In the genomic region with DNA sequence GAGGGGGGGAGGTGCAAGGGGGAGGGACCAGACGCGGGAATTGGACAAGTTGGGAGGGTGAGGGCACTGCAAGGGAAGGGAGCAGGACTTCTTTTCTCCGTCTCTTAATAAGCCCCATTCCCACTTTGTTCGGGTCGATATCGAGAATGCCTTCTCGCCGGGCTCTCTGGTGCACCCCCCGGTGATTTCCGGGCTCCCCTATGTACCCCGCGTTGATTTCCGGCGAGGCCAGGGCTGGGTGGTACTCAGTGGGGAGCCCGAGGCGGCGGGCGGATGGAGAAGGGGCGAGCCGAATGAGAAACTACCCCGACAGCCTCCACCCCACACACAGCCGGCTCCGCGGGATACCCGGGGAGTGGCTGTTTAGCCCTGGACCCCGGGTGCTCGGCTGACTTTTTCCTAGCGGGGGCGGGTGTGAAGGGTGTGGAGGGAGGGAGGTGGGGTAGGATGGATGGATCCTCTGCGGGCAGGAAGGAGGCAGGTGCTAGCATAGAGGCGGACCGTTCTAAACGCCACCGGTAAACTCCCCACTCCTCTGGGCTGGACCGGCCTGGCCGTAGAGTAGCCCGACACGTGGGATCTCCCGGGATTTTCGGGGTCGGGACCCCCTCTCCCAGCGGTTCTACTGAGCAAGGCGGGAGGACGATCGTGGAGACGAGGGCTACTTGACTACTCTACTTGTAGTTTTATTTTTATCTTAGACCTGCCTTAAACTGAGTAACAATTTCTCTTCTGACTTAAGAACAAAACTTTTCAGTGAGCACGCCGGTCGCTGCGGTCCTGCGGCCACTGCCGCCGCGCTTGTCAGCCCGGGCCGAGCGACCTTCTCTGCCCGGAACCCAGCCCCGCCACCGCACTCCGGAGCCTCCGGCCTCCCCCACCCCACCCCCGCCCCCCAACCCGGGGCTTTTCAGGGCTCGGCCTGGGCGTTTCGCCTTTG, we compare ENCODE assay signal across 8 cellular contexts. TPM values are rescaled to one million over a fixed set of nuclear protein-coding genes. Genes with fewer than 3 reads are reported as not detected.
DNase-seq lines count a peak whose midpoint lies in the region; ATAC-seq and TF ChIP-seq lines count a peak whose summit lies in the region.

No MANE protein-coding gene starts in this region.

- H3K4me1 Mint-ChIP-seq in CD4-positive, CD25-positive, alpha-beta regulatory T cell = peaks cover 0 to 39% (median 15%) of the 10 kb centered on the region in 4 donors
- peaks cover 21% of the 10 kb centered on the region for H3K4me1 Mint-ChIP-seq in activated T-helper 1 cell treated with anti-CD3 and anti-CD28 coated beads, Interleukin-12 subunit alpha, Interleukin-12 subunit beta, Interleukin-2, Interleukin-4 antibody, amounts not matched to agents 30 ng/mL and 10 ng/mL and 1 ng/mL, durations not matched to agents 14 hours and 24 hours and 36 hours (ENCODE audit: low read depth)

- no peaks in the 10 kb centered on the region for H3K9me3 ChIP-seq in CD4-positive, CD25-positive, alpha-beta regulatory T cell (ENCODE audit: control insufficient read depth in 2 of 2, low read length in 2 of 2)

- peak; percentile 37 to 58 for ATAC-seq in CD4-positive, CD25-positive, alpha-beta regulatory T cell (ENCODE audit: low read depth in 2 of 2)
- peak; percentile 49 to 50 for ATAC-seq in left cardiac atrium
- peak; percentile 69 for ATAC-seq in sciatic nerve
- no peak for ATAC-seq in HG03521 (IDR thresholded peaks at IDR 0.05; ENCODE audit: unreplicated experiment)
- ATAC-seq in HG03469 (IDR thresholded peaks at IDR 0.05; ENCODE audit: unreplicated experiment) = no peak

- peaks cover 50% of the 10 kb centered on the region for H3K27me3 Mint-ChIP-seq in CD4-positive, CD25-positive, alpha-beta regulatory T cell
- H3K27me3 Mint-ChIP-seq in activated T-helper 1 cell treated with anti-CD3 and anti-CD28 coated beads, Interleukin-12 subunit alpha, Interleukin-12 subunit beta, Interleukin-2, Interleukin-4 antibody, amounts not matched to agents 30 ng/mL and 10 ng/mL and 1 ng/mL, durations not matched to agents 14 hours and 24 hours and 36 hours (ENCODE audit: insufficient read depth) = peaks cover 44% of the 10 kb centered on the region

- H3K27ac Mint-ChIP-seq in CD4-positive, CD25-positive, alpha-beta regulatory T cell = peak overlapping the region in 1 of 3 donors; percentile 14
- peak overlapping the region; percentile 25 for H3K27ac Mint-ChIP-seq in activated T-helper 1 cell treated with anti-CD3 and anti-CD28 coated beads, Interleukin-12 subunit alpha, Interleukin-12 subunit beta, Interleukin-2, Interleukin-4 antibody, amounts not matched to agents 30 ng/mL and 10 ng/mL and 1 ng/mL, durations not matched to agents 14 hours and 24 hours and 36 hours

- H3K27ac ChIP-seq in CD4-positive, CD25-positive, alpha-beta regulatory T cell (ENCODE audit: insufficient read depth, low read length, poor library complexity, severe bottlenecking) = no peak overlapping the region

- intact Hi-C loops in activated T-helper 1 cell treated with anti-CD3 and anti-CD28 coated beads, Interleukin-12 subunit alpha, Interleukin-12 subunit beta, Interleukin-2, Interleukin-4 antibody, amounts not matched to agents 30 ng/mL and 10 ng/mL and 1 ng/mL, durations not matched to agents 14 hours and 24 hours and 36 hours (cut with micrococcal nuclease) = loop anchor here (2.0 kb wide), 1 partner anchor 15 kb away; no protein-coding TSS in a partner anchor
- intact Hi-C loops in left cardiac atrium (cut with DNase I) = loop anchor here in 1 of 2 donors (10.0 kb wide), 1 partner anchor 99 kb away; no protein-coding TSS in a partner anchor
- intact Hi-C loops in sciatic nerve (cut with DNase I) = loop anchor here (10.0 kb wide), 1 partner anchor 189 kb away; no protein-coding TSS in a partner anchor

- TF ChIP-seq RAD21 in Ishikawa (IDR thresholded peaks at IDR 0.05; ENCODE audit: low read depth) = no peak

- TF ChIP-seq EP300 in Ishikawa (IDR thresholded peaks at IDR 0.05; ENCODE audit: borderline replicate concordance) = no peak

- no peaks in the 10 kb centered on the region for H3K36me3 Mint-ChIP-seq in CD4-positive, CD25-positive, alpha-beta regulatory T cell
- H3K36me3 Mint-ChIP-seq in activated T-helper 1 cell treated with anti-CD3 and anti-CD28 coated beads, Interleukin-12 subunit alpha, Interleukin-12 subunit beta, Interleukin-2, Interleukin-4 antibody, amounts not matched to agents 30 ng/mL and 10 ng/mL and 1 ng/mL, durations not matched to agents 14 hours and 24 hours and 36 hours (ENCODE audit: low read depth) = no peaks in the 10 kb centered on the region

- H3K4me1 ChIP-seq in CD4-positive, CD25-positive, alpha-beta regulatory T cell (ENCODE audit: control insufficient read depth, insufficient read depth, low read length, poor library complexity, severe bottlenecking) = peaks cover 44% of the 10 kb centered on the region

- no peaks in the 10 kb centered on the region for H3K36me3 ChIP-seq in CD4-positive, CD25-positive, alpha-beta regulatory T cell (ENCODE audit: control insufficient read depth, insufficient read depth, low read length)

- H3K9me3 Mint-ChIP-seq in CD4-positive, CD25-positive, alpha-beta regulatory T cell = peaks cover 0 to 7% (median 0%) of the 10 kb centered on the region in 7 donors
- no peaks in the 10 kb centered on the region for H3K9me3 Mint-ChIP-seq in activated T-helper 1 cell treated with anti-CD3 and anti-CD28 coated beads, Interleukin-12 subunit alpha, Interleukin-12 subunit beta, Interleukin-2, Interleukin-4 antibody, amounts not matched to agents 30 ng/mL and 10 ng/mL and 1 ng/mL, durations not matched to agents 14 hours and 24 hours and 36 hours

- peak overlapping the region; percentile 59 for H3K4me3 ChIP-seq in CD4-positive, CD25-positive, alpha-beta regulatory T cell (ENCODE audit: low read depth, low read length)

- peak in 2 of 3 donors; percentile 23 to 57 for DNase-seq in CD4-positive, CD25-positive, alpha-beta regulatory T cell
- DNase-seq in activated T-helper 1 cell treated with anti-CD3 and anti-CD28 coated beads, Interleukin-12 subunit alpha, Interleukin-12 subunit beta, Interleukin-2, Interleukin-4 antibody, amounts not matched to agents 30 ng/mL and 10 ng/mL and 1 ng/mL, durations not matched to agents 14 hours and 24 hours and 36 hours (ENCODE audit: low spot score) = no peak
- DNase-seq in left cardiac atrium = no peak
- DNase-seq in sciatic nerve (ENCODE audit: low spot score) = no peak
- no peak for DNase-seq in EL

- H3K4me3 Mint-ChIP-seq in CD4-positive, CD25-positive, alpha-beta regulatory T cell = peak overlapping the region; percentile 69 to 93 (median 88)
- H3K4me3 Mint-ChIP-seq in activated T-helper 1 cell treated with anti-CD3 and anti-CD28 coated beads, Interleukin-12 subunit alpha, Interleukin-12 subunit beta, Interleukin-2, Interleukin-4 antibody, amounts not matched to agents 30 ng/mL and 10 ng/mL and 1 ng/mL, durations not matched to agents 14 hours and 24 hours and 36 hours = peak overlapping the region; percentile 86

- peaks cover 49% of the 10 kb centered on the region for H3K27me3 ChIP-seq in CD4-positive, CD25-positive, alpha-beta regulatory T cell (ENCODE audit: control insufficient read depth, insufficient read depth, low read length)

TF ChIP-seq in Ishikawa, 13 proteins besides CTCF, POLR2A, EP300 and RAD21:
- TF ChIP-seq ZBTB7A (IDR thresholded peaks at IDR 0.05; ENCODE audit: low read depth) (0 out of 2 replicates have a peak, but pooled peaks have one; percentile 8), TEAD4 (IDR thresholded peaks at IDR 0.05) (no peak), CEBPB (IDR thresholded peaks at IDR 0.05) (no peak), NFIC (IDR thresholded peaks at IDR 0.05) (no peak), FOXM1 (IDR thresholded peaks at IDR 0.05; ENCODE audit: borderline replicate concordance, low read depth) (no peak)
- TF ChIP-seq, protein P1, sequence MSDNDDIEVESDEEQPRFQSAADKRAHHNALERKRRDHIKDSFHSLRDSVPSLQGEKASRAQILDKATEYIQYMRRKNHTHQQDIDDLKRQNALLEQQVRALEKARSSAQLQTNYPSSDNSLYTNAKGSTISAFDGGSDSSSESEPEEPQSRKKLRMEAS (IDR thresholded peaks at IDR 0.05) = no peak
- TF ChIP-seq, protein P2, sequence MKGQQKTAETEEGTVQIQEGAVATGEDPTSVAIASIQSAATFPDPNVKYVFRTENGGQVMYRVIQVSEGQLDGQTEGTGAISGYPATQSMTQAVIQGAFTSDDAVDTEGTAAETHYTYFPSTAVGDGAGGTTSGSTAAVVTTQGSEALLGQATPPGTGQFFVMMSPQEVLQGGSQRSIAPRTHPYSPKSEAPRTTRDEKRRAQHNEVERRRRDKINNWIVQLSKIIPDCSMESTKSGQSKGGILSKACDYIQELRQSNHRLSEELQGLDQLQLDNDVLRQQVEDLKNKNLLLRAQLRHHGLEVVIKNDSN (IDR thresholded peaks at IDR 0.05) = no peak

RNA-seq across cellular contexts. Expression of a gene that starts 1.0 kb away (rescaled TPM):
- 94.8 TPM for total RNA-seq in CD4-positive, CD25-positive, alpha-beta regulatory T cell
- polyA plus RNA-seq in CD4-positive, CD25-positive, alpha-beta regulatory T cell = 10 to 100 TPM; 73.2 to 85.5 (median 81.1) TPM
- total RNA-seq in activated T-helper 1 cell treated with anti-CD3 and anti-CD28 coated beads, Interleukin-12 subunit alpha, Interleukin-12 subunit beta, Interleukin-2, Interleukin-4 antibody, amounts not matched to agents 30 ng/mL and 10 ng/mL and 1 ng/mL, durations not matched to agents 14 hours and 24 hours and 36 hours = 103 and 107 TPM in 2 replicates
- 10 to 100 TPM; 67.4 to 68.9 TPM for total RNA-seq in left cardiac atrium
- 60.0 TPM for total RNA-seq in sciatic nerve

RNA-seq across cellular contexts. Expression of a gene that starts 51.0 kb away (rescaled TPM):
- total RNA-seq in CD4-positive, CD25-positive, alpha-beta regulatory T cell = 27.6 TPM
- polyA plus RNA-seq in CD4-positive, CD25-positive, alpha-beta regulatory T cell = 10 to 100 TPM; 31.1 to 39.8 (median 34.8) TPM
- total RNA-seq in activated T-helper 1 cell treated with anti-CD3 and anti-CD28 coated beads, Interleukin-12 subunit alpha, Interleukin-12 subunit beta, Interleukin-2, Interleukin-4 antibody, amounts not matched to agents 30 ng/mL and 10 ng/mL and 1 ng/mL, durations not matched to agents 14 hours and 24 hours and 36 hours = 51.4 and 55.4 TPM in 2 replicates
- total RNA-seq in left cardiac atrium (10 to 100 TPM; 37.8 to 45.0 TPM), sciatic nerve (59.8 TPM)

Comparison
In these comparisons a context has a peak if more than half of its experiments do, and no peak if none do; other contexts are left out.
1. ATAC-seq: peak in CD4-positive, CD25-positive, alpha-beta regulatory T cell (2 of 2), left cardiac atrium (2 of 2) and sciatic nerve (single experiment); none in HG03521 (single experiment) and HG03469 (single experiment).
2. DNase-seq: peak in CD4-positive, CD25-positive, alpha-beta regulatory T cell (2 of 3); none in activated T-helper 1 cell treated with anti-CD3 and anti-CD28 coated beads, Interleukin-12 subunit alpha, Interleukin-12 subunit beta, Interleukin-2, Interleukin-4 antibody, amounts not matched to agents 30 ng/mL and 10 ng/mL and 1 ng/mL, durations not matched to agents 14 hours and 24 hours and 36 hours (single experiment), left cardiac atrium (single experiment), sciatic nerve (single experiment) and EL (single experiment).